ENCODE assay signal across 8 cellular contexts in genomic region chr17:38881600-38882191, GRCh38. TPM values are rescaled to one million over a fixed set of nuclear protein-coding genes. Genes with fewer than 3 reads are reported as not detected.
DNase-seq lines count a peak whose midpoint lies in the region; ATAC-seq and TF ChIP-seq lines count a peak whose summit lies in the region.

No MANE protein-coding gene starts in this region.

- H3K9me3 ChIP-seq in muscle layer of colon (ENCODE audit: low read length), result no peaks in the 10 kb centered on the region

- peaks cover 21% of the 10 kb centered on the region for H3K36me3 ChIP-seq in muscle layer of colon (ENCODE audit: insufficient read depth, low read length)

- DNase-seq in GM12865 (ENCODE audit: low read depth), result peak; percentile 23
- no peak for DNase-seq in RWPE1 (ENCODE audit: low spot score)
- peak; percentile 53 for DNase-seq in dermis blood vessel endothelial cell
- no peak for DNase-seq in cerebellar cortex (ENCODE audit: low spot score)
- DNase-seq in activated gamma-delta T cell treated with Interleukin-2 at 50 U/mL for 16 hours, result no peak

- H3K27me3 ChIP-seq in muscle layer of colon (ENCODE audit: control insufficient read depth in 1 of 2, insufficient read depth in 2 of 2, low read length in 2 of 2), result no peaks in the 10 kb centered on the region

- TF ChIP-seq CTCF in GM12865 (IDR thresholded peaks at IDR 0.05; ENCODE audit: insufficient read depth, low read depth, low read length, missing control alignments), result no peak
- no peak for TF ChIP-seq CTCF in RWPE1 (conservative IDR thresholded peaks at IDR 0.05; ENCODE audit: low read depth)

- H3K4me3 ChIP-seq in GM12865 (ENCODE audit: low read depth, low read length) (no peak overlapping the region), muscle layer of colon (ENCODE audit: low read depth in 1 of 2, low read length in 2 of 2) (peak overlapping the region in 1 of 2 donors; percentile 2)

- H3K27ac ChIP-seq in RWPE1 (peak overlapping the region; percentile 98), muscle layer of colon (ENCODE audit: low read depth, low read length) (peak overlapping the region; percentile 81)

- POLR2A ChIA-PET in RWPE1 (lab: Yijun Ruan, JAX; ENCODE audit: low non-redundant PET), result interaction anchor here (0.5 kb wide), 1 partner anchor 56 kb away, joined by 7 read pairs; the partner anchor contains the start of gene CWC25

- H3K9ac ChIP-seq in muscle layer of colon (ENCODE audit: low read length), result no peak overlapping the region

- H3K4me1 ChIP-seq in muscle layer of colon (ENCODE audit: insufficient read depth, low read length), result peaks cover 88% of the 10 kb centered on the region

- ATAC-seq in GM21786 (IDR thresholded peaks at IDR 0.05; ENCODE audit: unreplicated experiment) (no peak), GM19467 (IDR thresholded peaks at IDR 0.05; ENCODE audit: unreplicated experiment) (no peak)

- CTCF ChIA-PET in RWPE1 (lab: Yijun Ruan, JAX), result no interaction called here

RNA-seq across cellular contexts. Expression of gene LASP1, which starts 11.8 kb away (rescaled TPM):
- 104 and 199 TPM in 2 replicates for total RNA-seq in dermis blood vessel endothelial cell

RNA-seq across cellular contexts. Expression of gene RPL23, which starts 28.2 kb away (rescaled TPM):
- total RNA-seq in dermis blood vessel endothelial cell, result 921 and 1,590 TPM in 2 replicates

RNA-seq across cellular contexts. Expression of gene CWC25, which starts 56.6 kb away (rescaled TPM):
- total RNA-seq in dermis blood vessel endothelial cell, result 11.7 and 13.1 TPM in 2 replicates

Comparison
In these comparisons a context has a peak if more than half of its experiments do, and no peak if none do; other contexts are left out.
1. DNase-seq: peak in GM12865 (single experiment) and dermis blood vessel endothelial cell (single experiment); none in RWPE1 (single experiment), cerebellar cortex (single experiment) and activated gamma-delta T cell treated with Interleukin-2 at 50 U/mL for 16 hours (single experiment).